ENCODE assay signal across 11 cellular contexts in the genomic region with DNA sequence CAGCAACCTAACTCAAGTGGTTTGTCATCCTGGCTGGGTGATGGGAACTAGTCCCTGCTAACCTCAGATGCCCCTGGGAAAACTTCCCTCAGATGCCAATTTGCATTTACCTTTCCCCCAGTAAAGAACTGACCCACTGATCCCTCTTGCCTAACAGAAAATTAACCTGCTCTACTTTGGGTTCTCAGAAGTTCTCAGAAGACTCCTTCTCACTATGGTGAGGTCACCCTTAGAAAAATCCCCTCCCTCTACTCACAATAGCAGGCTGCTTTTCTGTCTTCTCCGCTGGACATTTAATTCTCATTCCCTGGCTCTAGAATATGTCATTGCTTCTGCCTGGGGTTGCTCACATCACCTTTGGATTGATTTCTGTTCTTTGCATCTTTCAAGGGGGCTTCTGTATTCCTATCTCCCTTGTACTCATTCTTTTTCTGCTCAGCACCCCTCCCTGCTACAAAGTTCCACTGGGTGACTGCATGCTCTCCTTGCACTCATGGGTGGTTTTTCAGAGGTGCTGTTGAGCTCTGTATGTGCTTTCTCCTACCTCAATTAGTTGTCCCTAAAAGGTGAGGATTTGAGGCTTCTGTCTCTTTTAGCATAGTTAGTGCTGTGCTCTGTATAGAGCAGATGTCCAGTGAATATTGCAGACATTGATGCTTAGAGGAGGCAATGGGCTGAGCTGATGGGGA. TPM values are rescaled to one million over a fixed set of nuclear protein-coding genes. Genes with fewer than 3 reads are reported as not detected.
DNase-seq lines count a peak whose midpoint lies in the region; ATAC-seq and TF ChIP-seq lines count a peak whose summit lies in the region.
"Had no signal": no experiment of that assay in that cellular context is flagged by ENCODE, and none has a peak within 500 bp of the region (broad histone marks: within the 10 kb centered on the region; RNA-seq: fewer than 3 reads in every experiment).

No MANE protein-coding gene starts in this region.

- TF ChIP-seq CTCF in GM20000 (IDR thresholded peaks at IDR 0.05; ENCODE audit: extremely low read depth, missing control alignments) (no peak), omental fat pad (IDR thresholded peaks at IDR 0.05) (no peak)

- CTCF ChIA-PET in activated naive CD4-positive, alpha-beta T cell treated with anti-CD3 and anti-CD28 coated beads, Interleukin-2, amount 10 ng/mL, durations not matched to agents 7 days and 5 days (lab: Charles Lee), result no interaction called here

- no peaks in the 10 kb centered on the region for H3K27me3 Mint-ChIP-seq in memory B cell
- H3K27me3 Mint-ChIP-seq in activated naive CD4-positive, alpha-beta T cell treated with anti-CD3 and anti-CD28 coated beads, Interleukin-2, amount 10 ng/mL, durations not matched to agents 7 days and 5 days, result peaks cover 21% of the 10 kb centered on the region

- H3K9me3 Mint-ChIP-seq in memory B cell, result no peaks in the 10 kb centered on the region
- no peaks in the 10 kb centered on the region for H3K9me3 Mint-ChIP-seq in activated naive CD4-positive, alpha-beta T cell treated with anti-CD3 and anti-CD28 coated beads, Interleukin-2, amount 10 ng/mL, durations not matched to agents 7 days and 5 days

- no peak overlapping the region for H3K4me3 Mint-ChIP-seq in memory B cell
- H3K4me3 Mint-ChIP-seq in activated naive CD4-positive, alpha-beta T cell treated with anti-CD3 and anti-CD28 coated beads, Interleukin-2, amount 10 ng/mL, durations not matched to agents 7 days and 5 days, result no peak overlapping the region

- H3K36me3 Mint-ChIP-seq in memory B cell, result no peaks in the 10 kb centered on the region
- H3K36me3 Mint-ChIP-seq in activated naive CD4-positive, alpha-beta T cell treated with anti-CD3 and anti-CD28 coated beads, Interleukin-2, amount 10 ng/mL, durations not matched to agents 7 days and 5 days, result no peaks in the 10 kb centered on the region

- peaks cover 28% of the 10 kb centered on the region for H3K4me1 Mint-ChIP-seq in memory B cell
- peaks cover 6% of the 10 kb centered on the region for H3K4me1 Mint-ChIP-seq in activated naive CD4-positive, alpha-beta T cell treated with anti-CD3 and anti-CD28 coated beads, Interleukin-2, amount 10 ng/mL, durations not matched to agents 7 days and 5 days

- peak; percentile 49 for ATAC-seq in GM18511 (IDR thresholded peaks at IDR 0.05; ENCODE audit: unreplicated experiment)
- ATAC-seq in HG03095 (IDR thresholded peaks at IDR 0.05; ENCODE audit: unreplicated experiment), result peak; percentile 53
- ATAC-seq in memory B cell (ENCODE audit: low read depth), result no peak
- no peak for ATAC-seq in omental fat pad (ENCODE audit: low FRiP score)

- peak overlapping the region; percentile 33 for H3K27ac Mint-ChIP-seq in memory B cell
- H3K27ac Mint-ChIP-seq in activated naive CD4-positive, alpha-beta T cell treated with anti-CD3 and anti-CD28 coated beads, Interleukin-2, amount 10 ng/mL, durations not matched to agents 7 days and 5 days, result no peak overlapping the region

- DNase-seq in GM20000 (ENCODE audit: low spot score) (peak; percentile 55), memory B cell (ENCODE audit: low spot score in 2 of 2) (no peak), AG08395 (ENCODE audit: low spot score) (no peak), omental fat pad (ENCODE audit: low spot score) (no peak), GF-D8 (lab: John Stamatoyannopoulos, UW) (no peak)
- no peak for DNase-seq in activated naive CD4-positive, alpha-beta T cell treated with anti-CD3 and anti-CD28 coated beads, Interleukin-2, amount 10 ng/mL, durations not matched to agents 7 days and 5 days
- DNase-seq: activated CD8-positive, alpha-beta memory T cell treated with anti-CD3 and anti-CD28 coated beads, Interleukin-2, amount 50 U/mL, for 4 hours; colonic mucosa; NCI-H1436 treated with DMSO at 0.1 percent for 48 hours had no signal

RNA-seq across cellular contexts. Expression of a gene that starts 0.9 kb away (rescaled TPM):
- 10 to 100 TPM in 1 of 4 donors, 1 to 10 TPM in 3; 3.3 to 12.8 (median 7.3) TPM for total RNA-seq in omental fat pad

RNA-seq across cellular contexts. Expression of a gene that starts 19.3 kb away (rescaled TPM):
- total RNA-seq in omental fat pad, result 10 to 100 TPM in 2 of 4 donors, 1 to 10 TPM in 2; 7.4 to 19.9 (median 11.8) TPM

RNA-seq across cellular contexts. Expression of a gene that starts 39.1 kb away (rescaled TPM):
- total RNA-seq in omental fat pad, result under 1 TPM in 3 of 4 donors, not detected in 1; 0.50 to 0.96 (median 0.93) TPM

Comparison
In these comparisons a context has a peak if more than half of its experiments do, and no peak if none do; other contexts are left out.
1. ATAC-seq: peak in GM18511 (single experiment) and HG03095 (single experiment); none in memory B cell (single experiment) and omental fat pad (single experiment).